In the genomic region with DNA sequence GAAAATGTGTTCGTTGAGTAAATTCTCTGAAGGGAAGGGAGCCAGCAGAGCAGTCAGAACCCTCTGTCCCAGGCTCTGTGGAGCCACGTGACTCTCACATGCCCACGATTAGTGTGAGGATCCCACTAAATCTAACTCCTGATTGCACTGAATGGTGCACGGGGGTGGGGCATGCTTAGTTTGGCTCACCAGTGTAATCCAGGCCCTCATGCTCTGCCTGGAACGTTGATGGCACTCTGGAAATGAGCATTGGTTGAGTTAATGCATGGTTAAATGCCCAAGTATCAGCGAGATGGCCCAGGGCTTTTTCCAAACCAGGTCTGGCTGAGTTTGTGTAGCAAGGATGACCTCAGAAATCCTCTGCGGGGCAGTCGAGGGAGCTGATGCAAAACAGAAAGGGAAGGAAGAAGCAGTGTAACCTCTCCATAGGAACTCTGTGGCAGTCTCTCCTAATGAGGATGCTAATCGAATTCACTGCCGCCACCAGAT, we compare ENCODE assay signal across 11 cellular contexts.
A peak's percentile ranks its signal among the peaks of the same experiment; 100 is the strongest.
DNase-seq lines count a peak whose midpoint lies in the region; ATAC-seq, FAIRE-seq and TF ChIP-seq lines count a peak whose summit lies in the region.
"Had no signal": no experiment of that assay in that cellular context is flagged by ENCODE, and none has a peak within 500 bp of the region (broad histone marks: within the 10 kb centered on the region; RNA-seq: fewer than 3 reads in every experiment).

No MANE protein-coding gene starts in this region.

- peaks cover 0 to 7% of the 10 kb centered on the region in 2 experiments for H3K27me3 ChIP-seq in GM12878 (replicated peaks in 1 of 2; ENCODE audit: control insufficient read depth in 2 of 2, insufficient read depth in 2 of 2, low read length in 1 of 2)

- CTCF ChIA-PET in GM12878 (lab: Yijun Ruan, JAX) = interaction anchor here (0.9 kb wide), 1 partner anchor 75 kb away, joined by 3 read pairs; no protein-coding TSS in a partner anchor

- no peak for TF ChIP-seq CTCF in GM12878 (IDR thresholded peaks at IDR 0.05 in 2 of 3, conservative IDR thresholded peaks at IDR 0.05 in 1 of 3; ENCODE audit: control insufficient read depth in 2 of 3, extremely low read depth in 1 of 3, insufficient read depth in 1 of 3, low read depth in 3 of 3, low read length in 3 of 3)

- TF ChIP-seq RAD21 in GM12878 (IDR thresholded peaks at IDR 0.05; ENCODE audit: insufficient read depth, low read depth, low read length) = no peak

- SMC1A ChIA-PET in GM12878 (lab: Charles Lee; ENCODE audit: uncharacterized antibody, unreplicated experiment) = no interaction called here

- no peak overlapping the region for H2AFZ ChIP-seq in GM12878 (ENCODE audit: control insufficient read depth, low read depth, low read length)

- H3K9ac ChIP-seq in GM12878 (ENCODE audit: control insufficient read depth, insufficient read depth, low read length) = no peak overlapping the region

- no peaks in the 10 kb centered on the region for H3K36me3 ChIP-seq in GM12878 (ENCODE audit: control insufficient read depth in 2 of 2, insufficient read depth in 2 of 2, low read length in 1 of 2)
- H3K36me3 ChIP-seq: brain microvascular endothelial cell had no signal

- no peak for TF ChIP-seq EP300 in GM12878 (IDR thresholded peaks at IDR 0.05; ENCODE audit: borderline replicate concordance in 1 of 2, control insufficient read depth in 1 of 2, low read depth in 2 of 2, low read length in 2 of 2)

- RAD21 ChIA-PET in GM12878 (lab: Charles Lee; ENCODE audit: unreplicated experiment) = interaction anchor here (1.0 kb wide), 1 partner anchor 25 kb away, joined by 3 read pairs; no protein-coding TSS in a partner anchor

- BruUV-seq in GM12878 (replicated peaks; lab: Mats Ljungman, UMichigan) = no TSS peak

- TF ChIP-seq POLR2A in GM12878 (IDR thresholded peaks at IDR 0.05; ENCODE audit: low read depth, low read length) = no peak

- no peak overlapping the region for H3K4me3 ChIP-seq in GM12878

- no peaks in the 10 kb centered on the region for H3K79me2 ChIP-seq in GM12878 (ENCODE audit: control insufficient read depth, insufficient read depth, low read length)

- H3K4me1 ChIP-seq in GM12878 (ENCODE audit: control insufficient read depth, insufficient read depth, low read length) = peaks cover 12% of the 10 kb centered on the region

- FAIRE-seq in GM12878 (lab: Jason Lieb, UNC) = peak; percentile 62
- FAIRE-seq: keratinocyte had no signal

- POLR2A ChIA-PET in GM12878 (lab: Charles Lee) = no interaction called here

- peak overlapping the region; percentile 39; the same call in 1 of the 2 replicates for H3K4me2 ChIP-seq in GM12878 (ENCODE audit: control insufficient read depth, insufficient read depth)

- no peaks in the 10 kb centered on the region for H4K20me1 ChIP-seq in GM12878 (ENCODE audit: control insufficient read depth, insufficient read depth)

- no peaks in the 10 kb centered on the region for H3K9me3 ChIP-seq in GM12878 (replicated peaks; ENCODE audit: control insufficient read depth, insufficient read depth, low read length)

- no peak for ATAC-seq in GM12878
- ATAC-seq in sciatic nerve = peak; percentile 94
- no peak for ATAC-seq in HG02759 (IDR thresholded peaks at IDR 0.05; ENCODE audit: unreplicated experiment)
- no peak for ATAC-seq in GM21717 (IDR thresholded peaks at IDR 0.05; ENCODE audit: unreplicated experiment)

- WGBS in GM12878 (ENCODE audit: insufficient coverage, insufficient replicate concordance, low lambda C conversion rate, missing lambda C conversion rate) = 23% methylated on average over 10 of the region's 10 CpGs

- H3K27ac ChIP-seq in GM12878 (ENCODE audit: control insufficient read depth, insufficient read depth) = no peak overlapping the region
- H3K27ac ChIP-seq: brain microvascular endothelial cell had no signal

- intact Hi-C loops in GM12878 (cut with micrococcal nuclease; ENCODE audit: unreplicated experiment) = no loop called here
- intact Hi-C loops in sciatic nerve (cut with DNase I) = no loop called here

- in situ Hi-C loops in G401 (cut with HindIII; ENCODE audit: low sequenced_read_pairs) (no loop called here), GM12878 (cut with MboI) (no loop called here)

- DNase-seq in G401 (ENCODE audit: low spot score) = peak; percentile 75
- no peak for DNase-seq in GM12878 (ENCODE audit: low read depth, low spot score)
- peak; percentile 70 for DNase-seq in iPS-NIHi7 (ENCODE audit: extremely low spot score)
- DNase-seq in sciatic nerve (ENCODE audit: low spot score) = peak; percentile 78
- DNase-seq in NCI-H1048 (lab: John Stamatoyannopoulos, UW) = no peak
- DNase-seq in NCI-H1694 treated with DMSO at 0.1 percent for 48 hours (lab: John Stamatoyannopoulos, UW) = no peak
- DNase-seq: brain microvascular endothelial cell; stimulated activated CD4-positive, alpha-beta T cell treated with anti-CD3 and anti-CD28 coated beads, Interleukin-4, amount 100 ng/mL, for 4 hours had no signal

TF ChIP-seq in GM12878, 131 proteins besides CTCF, POLR2A, EP300 and RAD21 (continues in another document):
- TF ChIP-seq, protein P1, sequence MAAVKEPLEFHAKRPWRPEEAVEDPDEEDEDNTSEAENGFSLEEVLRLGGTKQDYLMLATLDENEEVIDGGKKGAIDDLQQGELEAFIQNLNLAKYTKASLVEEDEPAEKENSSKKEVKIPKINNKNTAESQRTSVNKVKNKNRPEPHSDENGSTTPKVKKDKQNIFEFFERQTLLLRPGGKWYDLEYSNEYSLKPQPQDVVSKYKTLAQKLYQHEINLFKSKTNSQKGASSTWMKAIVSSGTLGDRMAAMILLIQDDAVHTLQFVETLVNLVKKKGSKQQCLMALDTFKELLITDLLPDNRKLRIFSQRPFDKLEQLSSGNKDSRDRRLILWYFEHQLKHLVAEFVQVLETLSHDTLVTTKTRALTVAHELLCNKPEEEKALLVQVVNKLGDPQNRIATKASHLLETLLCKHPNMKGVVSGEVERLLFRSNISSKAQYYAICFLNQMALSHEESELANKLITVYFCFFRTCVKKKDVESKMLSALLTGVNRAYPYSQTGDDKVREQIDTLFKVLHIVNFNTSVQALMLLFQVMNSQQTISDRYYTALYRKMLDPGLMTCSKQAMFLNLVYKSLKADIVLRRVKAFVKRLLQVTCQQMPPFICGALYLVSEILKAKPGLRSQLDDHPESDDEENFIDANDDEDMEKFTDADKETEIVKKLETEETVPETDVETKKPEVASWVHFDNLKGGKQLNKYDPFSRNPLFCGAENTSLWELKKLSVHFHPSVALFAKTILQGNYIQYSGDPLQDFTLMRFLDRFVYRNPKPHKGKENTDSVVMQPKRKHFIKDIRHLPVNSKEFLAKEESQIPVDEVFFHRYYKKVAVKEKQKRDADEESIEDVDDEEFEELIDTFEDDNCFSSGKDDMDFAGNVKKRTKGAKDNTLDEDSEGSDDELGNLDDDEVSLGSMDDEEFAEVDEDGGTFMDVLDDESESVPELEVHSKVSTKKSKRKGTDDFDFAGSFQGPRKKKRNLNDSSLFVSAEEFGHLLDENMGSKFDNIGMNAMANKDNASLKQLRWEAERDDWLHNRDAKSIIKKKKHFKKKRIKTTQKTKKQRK (IDR thresholded peaks at IDR 0.05; ENCODE audit: low read depth, low read length) = no peak
- no peak for TF ChIP-seq CHD4 (IDR thresholded peaks at IDR 0.05)
- no peak for TF ChIP-seq BCL3 (IDR thresholded peaks at IDR 0.05; ENCODE audit: borderline replicate concordance, insufficient read depth, low read depth, low read length, poor library complexity, severe bottlenecking)
- TF ChIP-seq, protein P2, sequence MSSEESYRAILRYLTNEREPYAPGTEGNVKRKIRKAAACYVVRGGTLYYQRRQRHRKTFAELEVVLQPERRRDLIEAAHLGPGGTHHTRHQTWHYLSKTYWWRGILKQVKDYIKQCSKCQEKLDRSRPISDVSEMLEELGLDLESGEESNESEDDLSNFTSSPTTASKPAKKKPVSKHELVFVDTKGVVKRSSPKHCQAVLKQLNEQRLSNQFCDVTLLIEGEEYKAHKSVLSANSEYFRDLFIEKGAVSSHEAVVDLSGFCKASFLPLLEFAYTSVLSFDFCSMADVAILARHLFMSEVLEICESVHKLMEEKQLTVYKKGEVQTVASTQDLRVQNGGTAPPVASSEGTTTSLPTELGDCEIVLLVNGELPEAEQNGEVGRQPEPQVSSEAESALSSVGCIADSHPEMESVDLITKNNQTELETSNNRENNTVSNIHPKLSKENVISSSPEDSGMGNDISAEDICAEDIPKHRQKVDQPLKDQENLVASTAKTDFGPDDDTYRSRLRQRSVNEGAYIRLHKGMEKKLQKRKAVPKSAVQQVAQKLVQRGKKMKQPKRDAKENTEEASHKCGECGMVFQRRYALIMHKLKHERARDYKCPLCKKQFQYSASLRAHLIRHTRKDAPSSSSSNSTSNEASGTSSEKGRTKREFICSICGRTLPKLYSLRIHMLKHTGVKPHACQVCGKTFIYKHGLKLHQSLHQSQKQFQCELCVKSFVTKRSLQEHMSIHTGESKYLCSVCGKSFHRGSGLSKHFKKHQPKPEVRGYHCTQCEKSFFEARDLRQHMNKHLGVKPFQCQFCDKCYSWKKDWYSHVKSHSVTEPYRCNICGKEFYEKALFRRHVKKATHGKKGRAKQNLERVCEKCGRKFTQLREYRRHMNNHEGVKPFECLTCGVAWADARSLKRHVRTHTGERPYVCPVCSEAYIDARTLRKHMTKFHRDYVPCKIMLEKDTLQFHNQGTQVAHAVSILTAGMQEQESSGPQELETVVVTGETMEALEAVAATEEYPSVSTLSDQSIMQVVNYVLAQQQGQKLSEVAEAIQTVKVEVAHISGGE (CRISPR knock-in tag; IDR thresholded peaks at IDR 0.05) = no peak
- TF ChIP-seq ZZZ3 (IDR thresholded peaks at IDR 0.05; ENCODE audit: control insufficient read depth, insufficient read length, low read depth) = no peak
- no peak for TF ChIP-seq FOS (IDR thresholded peaks at IDR 0.05; ENCODE audit: borderline replicate concordance, extremely low read depth, insufficient read length)
- no peak for TF ChIP-seq IRF4 (IDR thresholded peaks at IDR 0.05; ENCODE audit: low read depth, low read length)

Comparison
In these comparisons a context has a peak if more than half of its experiments do, and no peak if none do; other contexts are left out.
1. DNase-seq: peak in G401 (single experiment), iPS-NIHi7 (single experiment) and sciatic nerve (single experiment); none in GM12878 (single experiment), NCI-H1048 (single experiment) and NCI-H1694 treated with DMSO at 0.1 percent for 48 hours (single experiment).